ENCODE assay signal across 16 cellular contexts in the genomic region with DNA sequence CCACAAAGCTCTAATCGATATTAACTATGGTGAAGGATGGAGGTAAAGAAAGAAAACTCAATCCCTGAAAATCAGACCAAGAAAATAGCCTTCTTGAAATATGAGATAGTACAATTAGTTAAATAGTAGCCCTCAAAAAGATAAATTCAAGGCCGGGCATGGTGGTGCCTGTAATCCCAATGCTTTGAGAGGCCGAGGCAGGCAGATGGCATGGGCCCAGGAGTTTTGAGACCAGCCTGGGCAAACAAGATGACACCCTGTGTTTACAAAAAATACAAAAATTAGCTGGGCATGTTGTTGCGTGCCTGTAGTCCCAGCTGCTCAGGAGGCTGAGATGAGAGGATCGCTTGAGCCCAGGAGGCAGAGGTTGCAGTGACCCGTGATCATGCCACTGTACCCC. TPM values are rescaled to one million over a fixed set of nuclear protein-coding genes. Genes with fewer than 3 reads are reported as not detected.
DNase-seq lines count a peak whose midpoint lies in the region; ATAC-seq lines count a peak whose summit lies in the region.
"Had no signal": no experiment of that assay in that cellular context is flagged by ENCODE, and none has a peak within 500 bp of the region (broad histone marks: within the 10 kb centered on the region; RNA-seq: fewer than 3 reads in every experiment).

No MANE protein-coding gene starts in this region.

- H3K4me3 Mint-ChIP-seq in activated T-cell treated with anti-CD3 and anti-CD28 coated beads, Interleukin-2, amount 50 U/mL, for 72 hours: no peak overlapping the region
- H3K4me3 Mint-ChIP-seq: CD8-positive, alpha-beta memory T cell had no signal

- H3K36me3 Mint-ChIP-seq in activated T-cell treated with anti-CD3 and anti-CD28 coated beads, Interleukin-2, amount 50 U/mL, for 72 hours (ENCODE audit: insufficient read depth in 2 of 2): no peaks in the 10 kb centered on the region
- H3K36me3 Mint-ChIP-seq: CD8-positive, alpha-beta memory T cell had no signal

- no peaks in the 10 kb centered on the region for H3K9me3 Mint-ChIP-seq in activated T-cell treated with anti-CD3 and anti-CD28 coated beads, Interleukin-2, amount 50 U/mL, for 72 hours
- H3K9me3 Mint-ChIP-seq: CD8-positive, alpha-beta memory T cell had no signal

- no peak for ATAC-seq in activated T-cell treated with anti-CD3 and anti-CD28 coated beads, Interleukin-2, amount 50 U/mL, for 72 hours (replicated peaks in 1 of 2)
- ATAC-seq: HCT116 had no signal

- H3K27ac Mint-ChIP-seq in activated T-cell treated with anti-CD3 and anti-CD28 coated beads, Interleukin-2, amount 50 U/mL, for 72 hours: no peak overlapping the region
- H3K27ac Mint-ChIP-seq: CD8-positive, alpha-beta memory T cell had no signal

- no peaks in the 10 kb centered on the region for H3K27me3 Mint-ChIP-seq in activated T-cell treated with anti-CD3 and anti-CD28 coated beads, Interleukin-2, amount 50 U/mL, for 72 hours (ENCODE audit: low read depth)

- no peaks in the 10 kb centered on the region for H3K4me1 Mint-ChIP-seq in activated T-cell treated with anti-CD3 and anti-CD28 coated beads, Interleukin-2, amount 50 U/mL, for 72 hours (ENCODE audit: low read depth)
- H3K4me1 Mint-ChIP-seq: CD8-positive, alpha-beta memory T cell had no signal

- DNase-seq in NCI-H1436 (lab: John Stamatoyannopoulos, UW) (peak; percentile 4), NCI-H1436 treated with DMSO at 0.1 percent for 48 hours (lab: John Stamatoyannopoulos, UW) (no peak), NCI-H82 (lab: John Stamatoyannopoulos, UW) (peak; percentile 81), NCI-H82 treated with DMSO at 0.1 percent for 48 hours (lab: John Stamatoyannopoulos, UW; ENCODE audit: unreplicated experiment) (no peak), NCI-H446 (lab: John Stamatoyannopoulos, UW) (peak; percentile 60 to 75)
- no peak for DNase-seq in activated T-cell treated with anti-CD3 and anti-CD28 coated beads, Interleukin-2, amount 50 U/mL, for 72 hours
- no peak for DNase-seq in activated naive CD4-positive, alpha-beta T cell treated with anti-CD3 and anti-CD28 coated beads, Interleukin-2, amount 50 U/mL, for 16 hours
- DNase-seq: CD8-positive, alpha-beta memory T cell; GOT3; KBM-7; MM.1S; NCI-H1048; NCI-H526; OCI-M1; T-helper 1 cell had no signal

RNA-seq across cellular contexts. Expression of a gene that starts 31.6 kb away (rescaled TPM):
- 10 to 100 TPM; 33.3 to 39.6 TPM for total RNA-seq in activated T-cell treated with anti-CD3 and anti-CD28 coated beads, Interleukin-2, amount 50 U/mL, for 72 hours

RNA-seq across cellular contexts. Expression of a gene that starts 35.4 kb away (rescaled TPM):
- 10 to 100 TPM; 86.9 to 93.6 TPM for total RNA-seq in activated T-cell treated with anti-CD3 and anti-CD28 coated beads, Interleukin-2, amount 50 U/mL, for 72 hours

Comparison
In these comparisons a context has a peak if more than half of its experiments do, and no peak if none do; other contexts are left out.
1. DNase-seq: peak in NCI-H1436 (single experiment), NCI-H82 (single experiment) and NCI-H446 (2 of 2); none in NCI-H1436 treated with DMSO at 0.1 percent for 48 hours (single experiment), NCI-H82 treated with DMSO at 0.1 percent for 48 hours (single experiment), activated T-cell treated with anti-CD3 and anti-CD28 coated beads, Interleukin-2, amount 50 U/mL, for 72 hours (0 of 2) and activated naive CD4-positive, alpha-beta T cell treated with anti-CD3 and anti-CD28 coated beads, Interleukin-2, amount 50 U/mL, for 16 hours (single experiment).